11 cellular contexts compared by ENCODE assay signal in genomic region chrX:150032742-150033141, GRCh38.
DNase-seq lines count a peak whose midpoint lies in the region; ATAC-seq, FAIRE-seq and TF ChIP-seq lines count a peak whose summit lies in the region.
"Had no signal": no experiment of that assay in that cellular context is flagged by ENCODE, and none has a peak within 500 bp of the region (broad histone marks: within the 10 kb centered on the region; RNA-seq: fewer than 3 reads in every experiment).

No MANE protein-coding gene starts in this region.

- H3K9me3 Mint-ChIP-seq in osteocyte (ENCODE audit: unreplicated experiment): peaks cover 36% of the 10 kb centered on the region

- peaks cover 12% of the 10 kb centered on the region for H3K36me3 Mint-ChIP-seq in osteocyte (ENCODE audit: unreplicated experiment)

- TF ChIP-seq CTCF in choroid plexus epithelial cell (conservative IDR thresholded peaks at IDR 0.05; ENCODE audit: low read depth, low read length) (no peak), osteocyte (IDR thresholded peaks at IDR 0.05) (no peak)

- no peaks in the 10 kb centered on the region for H3K27me3 Mint-ChIP-seq in osteocyte (ENCODE audit: unreplicated experiment)
- H3K27me3 Mint-ChIP-seq: central memory CD8-positive, alpha-beta T cell had no signal

- no peak overlapping the region for H3K4me3 ChIP-seq in choroid plexus epithelial cell (ENCODE audit: low read depth, low read length)
- H3K4me3 ChIP-seq: skin epidermis had no signal

- H3K4me3 Mint-ChIP-seq in osteocyte (ENCODE audit: unreplicated experiment): no peak overlapping the region
- H3K4me3 Mint-ChIP-seq: central memory CD8-positive, alpha-beta T cell had no signal

- no peak for FAIRE-seq in GM19239 (lab: Jason Lieb, UNC)

- ATAC-seq in HG03439 (IDR thresholded peaks at IDR 0.05; ENCODE audit: unreplicated experiment): no peak

- H3K4me1 Mint-ChIP-seq in osteocyte (ENCODE audit: unreplicated experiment): peaks cover 46% of the 10 kb centered on the region

- H3K27ac Mint-ChIP-seq in osteocyte (ENCODE audit: unreplicated experiment): peak overlapping the region; percentile 90

- DNase-seq in NCI-H345 (lab: John Stamatoyannopoulos, UW) (peak; percentile 2), NCI-H345 treated with DMSO at 0.1 percent for 48 hours (lab: John Stamatoyannopoulos, UW; ENCODE audit: unreplicated experiment) (no peak), M059J (ENCODE audit: low read depth) (peak; percentile 96), choroid plexus epithelial cell (ENCODE audit: low read depth) (peak; percentile 79), osteocyte (ENCODE audit: extremely low spot score, unreplicated experiment) (no peak), GM19239 (ENCODE audit: insufficient read length, low spot score) (no peak), cerebellar cortex (ENCODE audit: low spot score) (no peak)
- DNase-seq: NCI-H774 had no signal

Comparison
In these comparisons a context has a peak if more than half of its experiments do, and no peak if none do; other contexts are left out.
1. DNase-seq: peak in NCI-H345 (single experiment), M059J (single experiment) and choroid plexus epithelial cell (single experiment); none in NCI-H345 treated with DMSO at 0.1 percent for 48 hours (single experiment), osteocyte (single experiment), GM19239 (single experiment) and cerebellar cortex (single experiment).